Comparison of ENCODE assay signal across 19 cellular contexts in genomic region chr4:6012200-6012599, GRCh38. TPM values are rescaled to one million over a fixed set of nuclear protein-coding genes. Genes with fewer than 3 reads are reported as not detected.
A peak's percentile ranks its signal among the peaks of the same experiment; 100 is the strongest.
DNase-seq lines count a peak whose midpoint lies in the region; ATAC-seq, FAIRE-seq and TF ChIP-seq lines count a peak whose summit lies in the region.
"Had no signal": no experiment of that assay in that cellular context is flagged by ENCODE, and none has a peak within 500 bp of the region (broad histone marks: within the 10 kb centered on the region; RNA-seq: fewer than 3 reads in every experiment).

No MANE protein-coding gene starts in this region.

- no peaks in the 10 kb centered on the region for H3K79me2 ChIP-seq in K562 (ENCODE audit: control insufficient read depth, insufficient read depth, low read length)

- CTCF ChIA-PET in K562 (lab: Yijun Ruan, JAX; ENCODE audit: low intra/inter-chr PET ratio), result interaction anchor here (0.5 kb wide), 1 partner anchor 1561 kb away, joined by 3 read pairs; no protein-coding TSS in a partner anchor

- H3K27me3 ChIP-seq in BLaER1 (peaks cover 28% of the 10 kb centered on the region), K562 (ENCODE audit: control insufficient read depth in 2 of 2, insufficient read depth in 2 of 2, low read length in 2 of 2) (peaks cover 2 to 37% of the 10 kb centered on the region in 2 experiments; a peak in 3 of 5 replicates)
- H3K27me3 ChIP-seq: BE2C had no signal

- BruUV-seq in K562 (replicated peaks; lab: Mats Ljungman, UMichigan), result no TSS peak

- no peak for FAIRE-seq in K562 (lab: Jason Lieb, UNC)
- FAIRE-seq: A549, D721Med, G401.6, GM12878, GM12892, GM18507 had no signal

- H3K9me3 ChIP-seq in BLaER1, result no peaks in the 10 kb centered on the region
- H3K9me3 ChIP-seq in K562 (replicated peaks; ENCODE audit: control insufficient read depth, insufficient read depth, low read depth, low read length), result no peaks in the 10 kb centered on the region
- H3K9me3 ChIP-seq: A549; BE2C; BLaER1 treated with 17β-estradiol and CSF1 and Interleukin-3, amounts not matched to agents 10 nM and 100 nM; Caco-2 had no signal

- ATAC-seq in K562, result no peak
- ATAC-seq in GM21528 (IDR thresholded peaks at IDR 0.05; ENCODE audit: low FRiP score, unreplicated experiment), result no peak
- ATAC-seq: A549; CD8-positive, alpha-beta T cell; GM12878 had no signal

- H3K9me1 ChIP-seq in K562 (ENCODE audit: control insufficient read depth, insufficient read depth, low read length), result no peaks in the 10 kb centered on the region

- H2AFZ ChIP-seq in K562 (ENCODE audit: low read depth, low read length), result no peak overlapping the region

- no peak for TF ChIP-seq RAD21 in K562 (CRISPR knock-in tag; conservative IDR thresholded peaks at IDR 0.05 in 1 of 2, IDR thresholded peaks at IDR 0.05 in 1 of 2)

- DNase-seq in RPMI8226, result peak; percentile 7
- DNase-seq in K562 (ENCODE audit: extremely low read depth in 1 of 4, low spot score in 3 of 4), result no peak
- DNase-seq in NCI-H2081 (lab: John Stamatoyannopoulos, UW), result no peak
- no peak for DNase-seq in activated gamma-delta T cell (lab: John Stamatoyannopoulos, UW)
- DNase-seq: Caco-2; CD4-positive, alpha-beta T cell; CD8-positive, alpha-beta T cell had no signal

- WGBS in K562 (ENCODE audit: insufficient coverage, low coverage, missing lambda C conversion rate), result 0% methylated on average over 5 of the region's 5 CpGs

- no peak overlapping the region for H3K27ac ChIP-seq in BLaER1
- H3K27ac ChIP-seq in K562 (ENCODE audit: extremely low read depth, low read depth, low read length), result no peak overlapping the region
- H3K27ac ChIP-seq: 22Rv1; A549; BLaER1 treated with 17β-estradiol and CSF1 and Interleukin-3, amounts not matched to agents 10 nM and 100 nM had no signal

- peak overlapping the region; percentile 76; the same call in 1 of the 2 replicates for H3K4me2 ChIP-seq in BLaER1
- no peak overlapping the region for H3K4me2 ChIP-seq in K562 (ENCODE audit: insufficient read depth, low read length)
- H3K4me2 ChIP-seq: A549 had no signal

- H3K9ac ChIP-seq in BLaER1 (no peak overlapping the region), K562 (ENCODE audit: insufficient read depth in 1 of 2, low read depth in 2 of 2, low read length in 2 of 2) (no peak overlapping the region)
- H3K9ac ChIP-seq: BLaER1 treated with 17β-estradiol and CSF1 and Interleukin-3, amounts not matched to agents 10 nM and 100 nM had no signal

- TF ChIP-seq CTCF in K562 (IDR thresholded peaks at IDR 0.05 in 2 of 3, conservative IDR thresholded peaks at IDR 0.05 in 1 of 3; ENCODE audit: insufficient read depth in 2 of 3, low read depth in 1 of 3, low read length in 3 of 3), result no peak

- intact Hi-C loops in K562 (cut with micrococcal nuclease), result no loop called here

- TF ChIP-seq POLR2A in K562 (conservative IDR thresholded peaks at IDR 0.05), result no peak

- no peaks in the 10 kb centered on the region for H3K36me3 ChIP-seq in BLaER1
- H3K36me3 ChIP-seq in K562 (ENCODE audit: control insufficient read depth, insufficient read depth, low read length), result no peaks in the 10 kb centered on the region
- H3K36me3 ChIP-seq: BE2C; BLaER1 treated with 17β-estradiol and CSF1 and Interleukin-3, amounts not matched to agents 10 nM and 100 nM had no signal

- H3K4me1 ChIP-seq in BLaER1 (peaks cover 42% of the 10 kb centered on the region), K562 (replicated peaks in 1 of 2; ENCODE audit: control insufficient read depth in 2 of 2, insufficient read depth in 2 of 2, low read length in 2 of 2) (no peaks in the 10 kb centered on the region; a peak in 1 of 5 replicates)
- H3K4me1 ChIP-seq: A549, Caco-2 had no signal

- no peak for TF ChIP-seq EP300 in K562 (IDR thresholded peaks at IDR 0.05; ENCODE audit: low read length)

- POLR2A ChIA-PET in K562 (lab: Yijun Ruan, JAX), result interaction anchor here (0.7 to 1.1 kb wide), 2 partner anchors 9 to 279 kb away, joined by 4 to 6 read pairs; no protein-coding TSS in a partner anchor

- H3K4me3 ChIP-seq in BLaER1, result no peak overlapping the region
- H3K4me3 ChIP-seq in K562, result no peak overlapping the region
- H3K4me3 ChIP-seq: A549; BLaER1 treated with 17β-estradiol and CSF1 and Interleukin-3, amounts not matched to agents 10 nM and 100 nM; GM12878 had no signal

- in situ Hi-C loops in K562 (cut with MboI), result no loop called here

- H4K20me1 ChIP-seq in BLaER1 (no peaks in the 10 kb centered on the region), K562 (replicated peaks; ENCODE audit: control insufficient read depth, insufficient read depth, low read length) (no peaks in the 10 kb centered on the region; the same call in 1 of the 2 replicates)

TF ChIP-seq in K562, 482 proteins besides CTCF, POLR2A, EP300 and RAD21:
- TF ChIP-seq ZFP36 (IDR thresholded peaks at IDR 0.05; ENCODE audit: low read depth, low read length, partially characterized antibody) (peak; percentile 26), NELFE (IDR thresholded peaks at IDR 0.05; ENCODE audit: insufficient read depth, insufficient read length) (no peak), RBM25 (IDR thresholded peaks at IDR 0.05; ENCODE audit: low read depth, low read length, severe bottlenecking) (peak; percentile 60), MEF2D (tag; conservative IDR thresholded peaks at IDR 0.05; ENCODE audit: low read depth) (no peak), HNRNPL (IDR thresholded peaks at IDR 0.05; ENCODE audit: low read depth, low read length) (no peak), NCOR1 (IDR thresholded peaks at IDR 0.05) (no peak), HOMEZ (CRISPR knock-in tag; IDR thresholded peaks at IDR 0.05) (no peak)
TF ChIP-seq in K562: peak in this region for 2.

RNA-seq across cellular contexts. Expression of gene C4orf50, which starts 6.0 kb away (rescaled TPM):
- total RNA-seq in K562 (2011; cell fraction: chromatin; rRNA removed; ENCODE audit: low replicate concordance), result not detected in 2 replicates
- not detected in 2 replicates for total RNA-seq in K562 (2011; cell fraction: nucleolus; rRNA removed)
- not detected in 2 replicates for total RNA-seq in K562 (2011; cell fraction: nucleoplasm; rRNA removed)
- total RNA-seq in K562 (2014; rRNA removed), result not detected in 2 replicates
- total RNA-seq in K562 (2014; rRNA removed; fragmentation: Illumina TruSeq; extraction: Trizol), result not detected in 2 replicates
- total RNA-seq in K562 (2015; rRNA removed; fragmentation: Illumina TruSeq; extraction: Trizol), result not detected in 2 replicates
- total RNA-seq in K562 (2021), result not detected in 2 replicates
- polyA plus RNA-seq in K562 (2011; rRNA removed), result not detected in 2 replicates
- polyA plus RNA-seq in K562 (2011; cell fraction: cytosol; rRNA removed), result not detected in 2 replicates
- polyA plus RNA-seq in K562 (2011; cell fraction: nucleus; rRNA removed), result not detected in 2 replicates
- not detected in 2 replicates for polyA plus RNA-seq in K562 (2012)
- polyA plus RNA-seq in K562 (2014; fragmentation: Illumina TruSeq; extraction: Trizol), result not detected in 2 replicates
- not detected for polyA plus RNA-seq in K562 (2014; fragmentation: Nextera tagmentation; extraction: Ambion mirVana)
- polyA plus RNA-seq in K562 (2014; rRNA removed), result not detected in 2 replicates
- polyA minus RNA-seq in K562 (2011; rRNA and poly(A)+ RNA removed), result not detected in 2 replicates
- polyA minus RNA-seq in K562 (2011; cell fraction: cytosol; rRNA and poly(A)+ RNA removed), result not detected in 2 replicates
- not detected in 2 replicates for polyA minus RNA-seq in K562 (2011; cell fraction: nucleus; rRNA and poly(A)+ RNA removed)
- total RNA-seq: Caco-2, Calu3 had no signal
- polyA plus RNA-seq: A549 had no signal
